1 cellular context compared by ENCODE assay signal in the genomic region with DNA sequence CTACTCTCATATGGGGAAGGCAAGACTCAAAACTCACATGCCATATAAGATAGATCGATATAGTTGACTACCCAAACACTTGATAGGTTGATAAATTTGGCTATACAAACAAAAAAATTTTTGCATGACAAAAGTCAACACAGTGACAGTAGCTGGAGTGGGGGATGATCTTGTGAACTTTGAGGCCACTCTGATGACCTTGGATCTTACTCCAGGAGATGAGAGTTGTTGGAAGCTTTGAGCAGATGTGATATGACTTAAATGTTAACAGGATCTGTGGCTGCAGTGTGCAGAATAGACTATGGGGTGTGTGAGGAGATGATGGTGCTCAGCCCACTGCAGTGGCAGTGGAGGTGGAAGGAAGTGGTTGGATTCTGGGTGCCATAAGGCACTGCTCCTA.
TF ChIP-seq lines count a peak whose summit lies in the region.

No MANE protein-coding gene starts in this region.

TF ChIP-seq in HepG2, 621 proteins besides CTCF, POLR2A, EP300 and RAD21 (continued from another document):
- TF ChIP-seq BATF2 (CRISPR knock-in tag; IDR thresholded peaks at IDR 0.05) (no peak), LCORL (IDR thresholded peaks at IDR 0.05) (peak; percentile 49; the same call in 1 of the 2 replicates), LCORL (CRISPR knock-in tag; IDR thresholded peaks at IDR 0.05) (no peak), ZNF235 (CRISPR knock-in tag; IDR thresholded peaks at IDR 0.05; ENCODE audit: borderline replicate concordance) (no peak), ZNF678 (CRISPR knock-in tag; IDR thresholded peaks at IDR 0.05) (no peak), KAT2B (IDR thresholded peaks at IDR 0.05; ENCODE audit: borderline replicate concordance, low read depth, low read length) (no peak), ZNF460 (CRISPR knock-in tag; IDR thresholded peaks at IDR 0.05; ENCODE audit: borderline replicate concordance) (no peak), FOSL2 (CRISPR knock-in tag; IDR thresholded peaks at IDR 0.05) (peak; percentile 45), AHR (CRISPR knock-in tag; IDR thresholded peaks at IDR 0.05) (no peak), RORA (CRISPR knock-in tag; IDR thresholded peaks at IDR 0.05) (no peak), ZNF563 (CRISPR knock-in tag; IDR thresholded peaks at IDR 0.05) (no peak)
- TF ChIP-seq, protein P1, sequence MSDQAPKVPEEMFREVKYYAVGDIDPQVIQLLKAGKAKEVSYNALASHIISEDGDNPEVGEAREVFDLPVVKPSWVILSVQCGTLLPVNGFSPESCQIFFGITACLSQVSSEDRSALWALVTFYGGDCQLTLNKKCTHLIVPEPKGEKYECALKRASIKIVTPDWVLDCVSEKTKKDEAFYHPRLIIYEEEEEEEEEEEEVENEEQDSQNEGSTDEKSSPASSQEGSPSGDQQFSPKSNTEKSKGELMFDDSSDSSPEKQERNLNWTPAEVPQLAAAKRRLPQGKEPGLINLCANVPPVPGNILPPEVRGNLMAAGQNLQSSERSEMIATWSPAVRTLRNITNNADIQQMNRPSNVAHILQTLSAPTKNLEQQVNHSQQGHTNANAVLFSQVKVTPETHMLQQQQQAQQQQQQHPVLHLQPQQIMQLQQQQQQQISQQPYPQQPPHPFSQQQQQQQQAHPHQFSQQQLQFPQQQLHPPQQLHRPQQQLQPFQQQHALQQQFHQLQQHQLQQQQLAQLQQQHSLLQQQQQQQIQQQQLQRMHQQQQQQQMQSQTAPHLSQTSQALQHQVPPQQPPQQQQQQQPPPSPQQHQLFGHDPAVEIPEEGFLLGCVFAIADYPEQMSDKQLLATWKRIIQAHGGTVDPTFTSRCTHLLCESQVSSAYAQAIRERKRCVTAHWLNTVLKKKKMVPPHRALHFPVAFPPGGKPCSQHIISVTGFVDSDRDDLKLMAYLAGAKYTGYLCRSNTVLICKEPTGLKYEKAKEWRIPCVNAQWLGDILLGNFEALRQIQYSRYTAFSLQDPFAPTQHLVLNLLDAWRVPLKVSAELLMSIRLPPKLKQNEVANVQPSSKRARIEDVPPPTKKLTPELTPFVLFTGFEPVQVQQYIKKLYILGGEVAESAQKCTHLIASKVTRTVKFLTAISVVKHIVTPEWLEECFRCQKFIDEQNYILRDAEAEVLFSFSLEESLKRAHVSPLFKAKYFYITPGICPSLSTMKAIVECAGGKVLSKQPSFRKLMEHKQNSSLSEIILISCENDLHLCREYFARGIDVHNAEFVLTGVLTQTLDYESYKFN (CRISPR knock-in tag; conservative IDR thresholded peaks at IDR 0.05): peak; percentile 52
- TF ChIP-seq, protein P2, sequence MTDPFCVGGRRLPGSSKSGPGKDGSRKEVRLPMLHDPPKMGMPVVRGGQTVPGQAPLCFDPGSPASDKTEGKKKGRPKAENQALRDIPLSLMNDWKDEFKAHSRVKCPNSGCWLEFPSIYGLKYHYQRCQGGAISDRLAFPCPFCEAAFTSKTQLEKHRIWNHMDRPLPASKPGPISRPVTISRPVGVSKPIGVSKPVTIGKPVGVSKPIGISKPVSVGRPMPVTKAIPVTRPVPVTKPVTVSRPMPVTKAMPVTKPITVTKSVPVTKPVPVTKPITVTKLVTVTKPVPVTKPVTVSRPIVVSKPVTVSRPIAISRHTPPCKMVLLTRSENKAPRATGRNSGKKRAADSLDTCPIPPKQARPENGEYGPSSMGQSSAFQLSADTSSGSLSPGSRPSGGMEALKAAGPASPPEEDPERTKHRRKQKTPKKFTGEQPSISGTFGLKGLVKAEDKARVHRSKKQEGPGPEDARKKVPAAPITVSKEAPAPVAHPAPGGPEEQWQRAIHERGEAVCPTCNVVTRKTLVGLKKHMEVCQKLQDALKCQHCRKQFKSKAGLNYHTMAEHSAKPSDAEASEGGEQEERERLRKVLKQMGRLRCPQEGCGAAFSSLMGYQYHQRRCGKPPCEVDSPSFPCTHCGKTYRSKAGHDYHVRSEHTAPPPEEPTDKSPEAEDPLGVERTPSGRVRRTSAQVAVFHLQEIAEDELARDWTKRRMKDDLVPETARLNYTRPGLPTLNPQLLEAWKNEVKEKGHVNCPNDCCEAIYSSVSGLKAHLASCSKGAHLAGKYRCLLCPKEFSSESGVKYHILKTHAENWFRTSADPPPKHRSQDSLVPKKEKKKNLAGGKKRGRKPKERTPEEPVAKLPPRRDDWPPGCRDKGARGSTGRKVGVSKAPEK (CRISPR knock-in tag; IDR thresholded peaks at IDR 0.05; ENCODE audit: borderline replicate concordance): no peak
